ENCODE assay signal across 1 cellular context in the genomic region with DNA sequence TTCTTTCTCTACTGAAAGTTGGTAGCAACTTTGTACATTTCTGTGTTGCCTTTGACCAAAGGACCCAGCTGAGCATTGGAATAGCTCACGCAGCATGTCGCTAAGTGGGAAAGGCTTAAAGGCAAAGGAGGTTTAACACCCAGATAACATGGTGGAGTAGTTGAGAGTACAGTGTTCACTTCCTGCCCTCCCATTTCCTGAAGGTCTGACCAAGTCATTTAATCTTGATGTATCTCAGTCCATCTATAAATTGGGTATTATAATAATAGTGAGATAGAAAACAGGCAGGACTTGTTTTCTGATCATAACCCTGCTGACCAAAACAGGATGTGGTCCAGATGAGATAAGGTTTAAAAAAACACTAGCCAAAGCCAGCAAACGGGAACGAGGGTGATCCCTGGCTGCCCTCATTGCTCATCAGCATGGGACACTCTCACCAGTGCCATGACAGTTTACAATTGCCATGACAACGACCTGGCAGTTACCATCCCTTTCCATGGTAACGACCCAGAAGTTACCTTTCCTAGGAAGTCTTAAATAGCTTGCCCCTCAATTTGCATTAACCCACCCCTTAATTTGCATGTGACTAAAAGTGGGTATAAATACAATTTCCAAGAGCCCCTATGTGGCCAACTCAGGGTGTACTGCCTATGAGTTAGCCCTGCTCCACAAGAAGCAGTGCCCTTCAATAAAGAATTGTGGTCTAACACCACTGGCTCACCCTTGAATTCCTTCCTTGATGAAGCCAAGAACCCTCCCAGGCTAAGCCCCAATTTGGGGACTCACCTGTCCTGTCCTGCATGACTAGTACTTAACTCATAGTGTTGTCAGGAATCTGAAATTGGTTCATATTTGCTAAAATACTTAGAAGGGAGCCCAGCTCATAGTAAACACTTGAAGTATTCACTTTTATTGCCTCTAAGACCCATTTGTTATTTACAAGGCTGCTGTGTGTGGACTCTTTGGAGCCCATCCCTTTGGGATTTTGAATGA.
TF ChIP-seq lines count a peak whose summit lies in the region.

No MANE protein-coding gene starts in this region.

TF ChIP-seq in endothelial cell of umbilical vein, 7 proteins besides CTCF, POLR2A, EP300 and RAD21 (continued from another document):
- TF ChIP-seq JUN (IDR thresholded peaks at IDR 0.05; ENCODE audit: borderline replicate concordance, insufficient read depth, insufficient read length, low read depth) = peak; percentile 83
